In the genomic region with DNA sequence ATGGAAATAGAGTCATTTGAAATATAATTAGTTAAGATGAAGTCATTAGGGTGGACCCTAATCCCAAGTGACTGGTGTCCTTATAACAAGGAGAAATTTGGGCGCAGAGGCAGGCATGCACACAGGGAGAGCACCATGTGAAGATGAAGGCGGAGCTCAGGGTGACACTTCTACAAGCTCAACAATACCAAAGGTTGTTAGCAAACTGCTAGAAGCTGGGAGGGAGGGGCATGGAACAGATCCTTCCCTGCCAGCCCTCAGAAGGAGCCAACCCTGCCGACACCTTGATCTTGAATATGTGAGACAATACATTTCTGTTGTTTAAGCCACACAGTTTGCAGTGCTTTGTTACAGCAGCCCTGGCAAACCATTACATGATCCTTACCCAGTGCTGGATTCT, we compare ENCODE assay signal across 21 cellular contexts.
"Had no signal": no experiment of that assay in that cellular context is flagged by ENCODE, and none has a peak within 500 bp of the region (broad histone marks: within the 10 kb centered on the region; RNA-seq: fewer than 3 reads in every experiment).

No MANE protein-coding gene starts in this region.

- H3K9ac ChIP-seq: neural progenitor cell had no signal

- H2AFZ ChIP-seq: neural progenitor cell had no signal

- H3K27me3 Mint-ChIP-seq: effector memory CD8-positive, alpha-beta T cell; naive thymus-derived CD4-positive, alpha-beta T cell; stimulated activated naive CD8-positive, alpha-beta T cell treated with anti-CD3 and anti-CD28 coated beads, Interleukin-15, Interleukin-2, amounts not matched to agents 100 ng/mL and 50 ng/mL, for 24 hours had no signal

- H3K9me3 Mint-ChIP-seq: effector memory CD8-positive, alpha-beta T cell; mesothelial cell of epicardium; naive thymus-derived CD4-positive, alpha-beta T cell; nephron; neural progenitor cell; stimulated activated naive B cell treated with anti-CD40 and anti-IgM and Interleukin-4, amounts not matched to agents 10 μg/mL and 1 μg/mL and 100 μg/mL, for 72 hours; stimulated activated naive CD8-positive, alpha-beta T cell treated with anti-CD3 and anti-CD28 coated beads, Interleukin-15, Interleukin-2, amounts not matched to agents 100 ng/mL and 50 ng/mL, for 24 hours had no signal

- H3K9me3 ChIP-seq: prostate gland, right atrium auricular region, sigmoid colon, thoracic aorta, tibial nerve, upper lobe of left lung had no signal

- H3K4me3 Mint-ChIP-seq: effector memory CD8-positive, alpha-beta T cell; mesothelial cell of epicardium; naive thymus-derived CD4-positive, alpha-beta T cell; nephron; neural progenitor cell; stimulated activated naive B cell treated with anti-CD40 and anti-IgM and Interleukin-4, amounts not matched to agents 10 μg/mL and 1 μg/mL and 100 μg/mL, for 72 hours; stimulated activated naive CD8-positive, alpha-beta T cell treated with anti-CD3 and anti-CD28 coated beads, Interleukin-15, Interleukin-2, amounts not matched to agents 100 ng/mL and 50 ng/mL, for 24 hours had no signal

- H3K27me3 ChIP-seq: neural progenitor cell, right atrium auricular region, sigmoid colon, tibial nerve, upper lobe of left lung had no signal

- H3K36me3 Mint-ChIP-seq: mesothelial cell of epicardium; neural progenitor cell; stimulated activated naive B cell treated with anti-CD40 and anti-IgM and Interleukin-4, amounts not matched to agents 10 μg/mL and 1 μg/mL and 100 μg/mL, for 72 hours had no signal

- DNase-seq: dermis blood vessel endothelial cell; effector memory CD8-positive, alpha-beta T cell; erythroblast; head of caudate nucleus; mesenchymal stem cell; naive thymus-derived CD4-positive, alpha-beta T cell; sigmoid colon; stimulated activated CD4-positive, alpha-beta T cell treated with anti-CD3 and anti-CD28 coated beads, Interleukin-15, amount 100 ng/mL, for 24 hours; stimulated activated CD4-positive, alpha-beta T cell treated with anti-CD3 and anti-CD28 coated beads, Interleukin-2, amount 100 ng/mL, for 48 hours; stimulated activated naive B cell treated with anti-CD40 and anti-IgM and Interleukin-4, amounts not matched to agents 10 μg/mL and 1 μg/mL and 100 μg/mL, for 72 hours; upper lobe of left lung had no signal

- H3K4me3 ChIP-seq: coronary artery, neural progenitor cell, prostate gland, right atrium auricular region, sigmoid colon, thoracic aorta, tibial nerve, upper lobe of left lung had no signal

- ATAC-seq: effector memory CD8-positive, alpha-beta T cell; left lobe of liver; stimulated activated naive B cell treated with anti-CD40 and anti-IgM and Interleukin-4, amounts not matched to agents 10 μg/mL and 1 μg/mL and 100 μg/mL, for 72 hours had no signal

- H3K27ac ChIP-seq: coronary artery, neural progenitor cell, prostate gland, thoracic aorta, tibial nerve, upper lobe of left lung had no signal

- H3K36me3 ChIP-seq: neural progenitor cell, prostate gland, sigmoid colon, thoracic aorta, tibial nerve, upper lobe of left lung had no signal

- H3K4me2 ChIP-seq: neural progenitor cell had no signal

- H3K27ac Mint-ChIP-seq: mesothelial cell of epicardium; neural progenitor cell; stimulated activated naive B cell treated with anti-CD40 and anti-IgM and Interleukin-4, amounts not matched to agents 10 μg/mL and 1 μg/mL and 100 μg/mL, for 72 hours; stimulated activated naive CD8-positive, alpha-beta T cell treated with anti-CD3 and anti-CD28 coated beads, Interleukin-15, Interleukin-2, amounts not matched to agents 100 ng/mL and 50 ng/mL, for 24 hours had no signal
